ENCODE assay signal across 23 cellular contexts in genomic region chr10:52284416-52285013, GRCh38. TPM values are rescaled to one million over a fixed set of nuclear protein-coding genes. Genes with fewer than 3 reads are reported as not detected.
DNase-seq lines count a peak whose midpoint lies in the region; ATAC-seq and TF ChIP-seq lines count a peak whose summit lies in the region.
"Had no signal": no experiment of that assay in that cellular context is flagged by ENCODE, and none has a peak within 500 bp of the region (broad histone marks: within the 10 kb centered on the region; RNA-seq: fewer than 3 reads in every experiment).

No MANE protein-coding gene starts in this region.

- 100% methylated on average over 1 of the region's 2 CpGs for WGBS in mesenchymal stem cell

- H3K4me2 ChIP-seq in mesenchymal stem cell (ENCODE audit: low read length, poor library complexity, severe bottlenecking) = no peak overlapping the region

- H3K27me3 Mint-ChIP-seq in natural killer cell treated with Interleukin-12 subunit alpha and Interleukin-12 subunit beta and Interleukin-15 and Interleukin-18, amount 100 ng/mL, for 72 hours = no peaks in the 10 kb centered on the region
- no peaks in the 10 kb centered on the region for H3K27me3 Mint-ChIP-seq in chondrocyte (ENCODE audit: low read depth)
- H3K27me3 Mint-ChIP-seq: activated naive CD4-positive, alpha-beta T cell treated with anti-CD3 and anti-CD28 coated beads, Interleukin-2, amount 50 U/mL, for 24 hours; central memory CD8-positive, alpha-beta T cell had no signal

- H2BK15ac ChIP-seq in mesenchymal stem cell (ENCODE audit: low read depth, poor library complexity, severe bottlenecking) = no peak overlapping the region

- DNase-seq in mesenchymal stem cell (no peak), HCEC 1CT (no peak), chondrocyte (ENCODE audit: low spot score) (no peak)
- no peak for DNase-seq in stimulated activated CD4-positive, alpha-beta T cell treated with anti-CD3 and anti-CD28 coated beads, Interleukin-2, amount 100 ng/mL, for 24 hours
- no peak for DNase-seq in natural killer cell treated with Interleukin-12 subunit alpha and Interleukin-12 subunit beta and Interleukin-15 and Interleukin-18, amount 100 ng/mL, for 72 hours (ENCODE audit: low spot score)
- DNase-seq: activated CD4-positive, alpha-beta T cell treated with anti-CD3 and anti-CD28 coated beads for 4 hours; aorta; C1 segment of cervical spinal cord; foreskin fibroblast; mucosa of descending colon; NCI-H1436 treated with DMSO at 0.1 percent for 48 hours; NCI-H2171; NCI-H748 treated with DMSO at 0.1 percent for 48 hours; nucleus accumbens; SHP77 treated with DMSO at 0.1 percent for 48 hours; stimulated activated CD4-positive, alpha-beta T cell treated with anti-CD3 and anti-CD28 coated beads, Interleukin-12 subunit alpha, Interleukin-12 subunit beta, amount 100 ng/mL, for 4 hours; stimulated activated CD8-positive, alpha-beta memory T cell treated with anti-CD3 and anti-CD28 coated beads, Interleukin-4, amount 100 ng/mL, for 48 hours; substantia nigra had no signal

- TF ChIP-seq CTCF in chondrocyte (IDR thresholded peaks at IDR 0.05) = no peak

- H4K8ac ChIP-seq in mesenchymal stem cell (ENCODE audit: low read length) = no peak overlapping the region

- H4K91ac ChIP-seq in mesenchymal stem cell (ENCODE audit: low read length) = no peak overlapping the region

- no peak overlapping the region for H3K4ac ChIP-seq in mesenchymal stem cell (ENCODE audit: low read depth in 1 of 2, low read length in 2 of 2)

- no peak overlapping the region for H3K27ac ChIP-seq in mesenchymal stem cell (ENCODE audit: low read length, poor library complexity, severe bottlenecking)

- no peak overlapping the region for H3K27ac Mint-ChIP-seq in natural killer cell treated with Interleukin-12 subunit alpha and Interleukin-12 subunit beta and Interleukin-15 and Interleukin-18, amount 100 ng/mL, for 72 hours
- H3K27ac Mint-ChIP-seq in chondrocyte (ENCODE audit: unreplicated experiment) = no peak overlapping the region
- H3K27ac Mint-ChIP-seq: activated naive CD4-positive, alpha-beta T cell treated with anti-CD3 and anti-CD28 coated beads, Interleukin-2, amount 50 U/mL, for 24 hours had no signal

- H3K4me3 ChIP-seq in mesenchymal stem cell (ENCODE audit: insufficient read depth in 1 of 2, low read depth in 1 of 2, low read length in 2 of 2) = no peak overlapping the region
- H3K4me3 ChIP-seq: mucosa of descending colon had no signal

- H3K27me3 ChIP-seq in mesenchymal stem cell (ENCODE audit: control insufficient read depth in 1 of 2, insufficient read depth in 1 of 2, low read length in 2 of 2) = no peaks in the 10 kb centered on the region

- H2AFZ ChIP-seq in mesenchymal stem cell (ENCODE audit: low read depth, low read length) = no peak overlapping the region

- no peaks in the 10 kb centered on the region for H3K9me3 ChIP-seq in mesenchymal stem cell (ENCODE audit: control insufficient read depth, low read length)
- H3K9me3 ChIP-seq: mucosa of descending colon had no signal

- peak overlapping the region; percentile 57 for H2BK5ac ChIP-seq in mesenchymal stem cell (ENCODE audit: low read depth, low read length, poor library complexity, severe bottlenecking)

- no peaks in the 10 kb centered on the region for H3K36me3 Mint-ChIP-seq in natural killer cell treated with Interleukin-12 subunit alpha and Interleukin-12 subunit beta and Interleukin-15 and Interleukin-18, amount 100 ng/mL, for 72 hours
- peaks cover 2% of the 10 kb centered on the region for H3K36me3 Mint-ChIP-seq in chondrocyte (ENCODE audit: low read depth)
- H3K36me3 Mint-ChIP-seq: activated naive CD4-positive, alpha-beta T cell treated with anti-CD3 and anti-CD28 coated beads, Interleukin-2, amount 50 U/mL, for 24 hours had no signal

- no peaks in the 10 kb centered on the region for H3K4me1 Mint-ChIP-seq in natural killer cell treated with Interleukin-12 subunit alpha and Interleukin-12 subunit beta and Interleukin-15 and Interleukin-18, amount 100 ng/mL, for 72 hours (ENCODE audit: low read depth in 2 of 2)
- peaks cover 19% of the 10 kb centered on the region for H3K4me1 Mint-ChIP-seq in chondrocyte (ENCODE audit: low read depth)
- H3K4me1 Mint-ChIP-seq: activated naive CD4-positive, alpha-beta T cell treated with anti-CD3 and anti-CD28 coated beads, Interleukin-2, amount 50 U/mL, for 24 hours; central memory CD8-positive, alpha-beta T cell had no signal

- H3K79me1 ChIP-seq in mesenchymal stem cell (replicated peaks; ENCODE audit: low read length, poor library complexity, severe bottlenecking) = no peaks in the 10 kb centered on the region

- no peak overlapping the region for H3K18ac ChIP-seq in mesenchymal stem cell (ENCODE audit: low read depth in 1 of 2, low read length in 2 of 2)

- no peak overlapping the region for H2BK120ac ChIP-seq in mesenchymal stem cell (ENCODE audit: low read depth, low read length)

- ATAC-seq in GM18508 (IDR thresholded peaks at IDR 0.05; ENCODE audit: insufficient read depth, unreplicated experiment) (peak; percentile 62), GM21367 (IDR thresholded peaks at IDR 0.05; ENCODE audit: unreplicated experiment) (peak; percentile 65), HG03378 (IDR thresholded peaks at IDR 0.05; ENCODE audit: unreplicated experiment) (peak; percentile 64)
- ATAC-seq in natural killer cell treated with Interleukin-12 subunit alpha and Interleukin-12 subunit beta and Interleukin-15 and Interleukin-18, amount 100 ng/mL, for 72 hours = no peak
- ATAC-seq: mucosa of descending colon had no signal

- H2BK12ac ChIP-seq in mesenchymal stem cell (ENCODE audit: low read length in 2 of 2) = no peak overlapping the region

- no peak overlapping the region for H3K14ac ChIP-seq in mesenchymal stem cell (ENCODE audit: low read length in 2 of 2)

- H3K9me3 Mint-ChIP-seq in natural killer cell treated with Interleukin-12 subunit alpha and Interleukin-12 subunit beta and Interleukin-15 and Interleukin-18, amount 100 ng/mL, for 72 hours = peaks cover 6% of the 10 kb centered on the region
- H3K9me3 Mint-ChIP-seq in chondrocyte (ENCODE audit: low read depth) = no peaks in the 10 kb centered on the region
- H3K9me3 Mint-ChIP-seq: activated naive CD4-positive, alpha-beta T cell treated with anti-CD3 and anti-CD28 coated beads, Interleukin-2, amount 50 U/mL, for 24 hours had no signal

- H3K4me3 Mint-ChIP-seq in natural killer cell treated with Interleukin-12 subunit alpha and Interleukin-12 subunit beta and Interleukin-15 and Interleukin-18, amount 100 ng/mL, for 72 hours = no peak overlapping the region
- no peak overlapping the region for H3K4me3 Mint-ChIP-seq in chondrocyte (ENCODE audit: unreplicated experiment)
- H3K4me3 Mint-ChIP-seq: activated naive CD4-positive, alpha-beta T cell treated with anti-CD3 and anti-CD28 coated beads, Interleukin-2, amount 50 U/mL, for 24 hours; central memory CD8-positive, alpha-beta T cell had no signal

- no peak overlapping the region for H3K9ac ChIP-seq in mesenchymal stem cell (ENCODE audit: low read length)

- H2AK5ac ChIP-seq in mesenchymal stem cell (ENCODE audit: low read length, severe bottlenecking) = no peak overlapping the region

- H3K23ac ChIP-seq in mesenchymal stem cell (ENCODE audit: low read length in 2 of 2) = no peak overlapping the region

- no peaks in the 10 kb centered on the region for H3K4me1 ChIP-seq in mesenchymal stem cell (ENCODE audit: control insufficient read depth, insufficient read depth, low read depth, low read length)

- peaks cover 0 to 43% of the 10 kb centered on the region in 2 experiments for H3K36me3 ChIP-seq in mesenchymal stem cell (ENCODE audit: control insufficient read depth in 1 of 2, insufficient read depth in 2 of 2, low read depth in 1 of 2, low read length in 2 of 2)

RNA-seq across cellular contexts. Expression of gene DKK1, which starts 29.6 kb away (rescaled TPM):
- polyA plus RNA-seq in mesenchymal stem cell (2013, experiment 1 of 2) = 7.9 TPM
- 9.4 TPM for polyA plus RNA-seq in mesenchymal stem cell (2013, experiment 2 of 2)
- not detected for total RNA-seq in natural killer cell treated with Interleukin-12 subunit alpha and Interleukin-12 subunit beta and Interleukin-15 and Interleukin-18, amount 100 ng/mL, for 72 hours
- 54.4 to 170 TPM (median 170 TPM) in 3 replicates for total RNA-seq in chondrocyte

Comparison
In these comparisons a context has a peak if more than half of its experiments do, and no peak if none do; other contexts are left out.
1. ATAC-seq: peak in GM18508 (single experiment), GM21367 (single experiment) and HG03378 (single experiment); none in natural killer cell treated with Interleukin-12 subunit alpha and Interleukin-12 subunit beta and Interleukin-15 and Interleukin-18, amount 100 ng/mL, for 72 hours (0 of 2).
2. RNA of gene DKK1, which starts 29.6 kb away (total RNA-seq): 54.4 to 170 TPM in chondrocyte; not detected in natural killer cell treated with Interleukin-12 subunit alpha and Interleukin-12 subunit beta and Interleukin-15 and Interleukin-18, amount 100 ng/mL, for 72 hours; every median in the first group is over 10 times any median in the second.